10 cellular contexts compared by ENCODE assay signal in genomic region chr20:19888269-19888669, GRCh38.
A peak's percentile ranks its signal among the peaks of the same experiment; 100 is the strongest.
DNase-seq lines count a peak whose midpoint lies in the region; ATAC-seq, FAIRE-seq and TF ChIP-seq lines count a peak whose summit lies in the region.
"Had no signal": no experiment of that assay in that cellular context is flagged by ENCODE, and none has a peak within 500 bp of the region (broad histone marks: within the 10 kb centered on the region; RNA-seq: fewer than 3 reads in every experiment).

No MANE protein-coding gene starts in this region.

- TF ChIP-seq CTCF in bronchial epithelial cell (IDR thresholded peaks at IDR 0.05; ENCODE audit: insufficient read depth, low read length, severe bottlenecking) (no peak), right lobe of liver (IDR thresholded peaks at IDR 0.05) (no peak)

- H3K4me1 ChIP-seq in right lobe of liver, result peaks cover 0 to 59% (median 8%) of the 10 kb centered on the region in 4 donors

- FAIRE-seq in bronchial epithelial cell (lab: Jason Lieb, UNC), result no peak
- FAIRE-seq: urothelium cell line had no signal

- DNase-seq in NCI-H187 (lab: John Stamatoyannopoulos, UW) (peak; percentile 17 to 44), bronchial epithelial cell (ENCODE audit: low read depth) (peak; percentile 38), right lobe of liver (no peak), substantia nigra (lab: John Stamatoyannopoulos, UW) (peak in 30 of 49 donors; percentile 10 to 78 (median 36)), NCI-H748 (lab: John Stamatoyannopoulos, UW; ENCODE audit: unreplicated experiment) (no peak)

- WGBS in right lobe of liver (ENCODE audit: insufficient coverage, low coverage, low lambda C conversion rate, missing lambda C conversion rate), result 42% methylated on average over 6 of the region's 8 CpGs

- H3K27ac ChIP-seq in right lobe of liver, result peak overlapping the region; percentile 53 to 87 (median 57)
- peak overlapping the region; percentile 86 for H3K27ac ChIP-seq in substantia nigra (ENCODE audit: low read depth, low read length, poor library complexity, severe bottlenecking)

- no peaks in the 10 kb centered on the region for H3K9me3 ChIP-seq in right lobe of liver
- H3K9me3 ChIP-seq: MG63 had no signal

- intact Hi-C loops in right lobe of liver (cut with DNase I), result no loop called here

- H3K4me3 ChIP-seq in bronchial epithelial cell (ENCODE audit: low read depth, low read length) (no peak overlapping the region), right lobe of liver (peak overlapping the region in 2 of 3 donors; percentile 17 to 47)
- H3K4me3 ChIP-seq: MG63 had no signal

- no peak for TF ChIP-seq POLR2A in right lobe of liver (IDR thresholded peaks at IDR 0.05)

- peak in 3 of 4 donors; percentile 6 to 15 (median 6) for ATAC-seq in right lobe of liver
- ATAC-seq in GM21360 (IDR thresholded peaks at IDR 0.05; ENCODE audit: unreplicated experiment), result no peak
- no peak for ATAC-seq in HG03280 (IDR thresholded peaks at IDR 0.05; ENCODE audit: unreplicated experiment)
- no peak for ATAC-seq in GM18868 (IDR thresholded peaks at IDR 0.05; ENCODE audit: unreplicated experiment)

- no peaks in the 10 kb centered on the region for H3K27me3 ChIP-seq in bronchial epithelial cell (ENCODE audit: control insufficient read depth, insufficient read depth, low read length)
- no peaks in the 10 kb centered on the region for H3K27me3 ChIP-seq in right lobe of liver
- H3K27me3 ChIP-seq: MG63 had no signal

- H3K36me3 ChIP-seq in bronchial epithelial cell (ENCODE audit: control insufficient read depth, insufficient read depth, low read length) (no peaks in the 10 kb centered on the region), right lobe of liver (peaks cover 0 to 7% (median 0%) of the 10 kb centered on the region in 4 donors)
- H3K36me3 ChIP-seq: MG63 had no signal

Comparison
In these comparisons a context has a peak if more than half of its experiments do, and no peak if none do; other contexts are left out.
1. DNase-seq: peak in NCI-H187 (2 of 2), bronchial epithelial cell (single experiment) and substantia nigra (30 of 49); none in right lobe of liver (0 of 3) and NCI-H748 (single experiment).
2. ATAC-seq: peak in right lobe of liver (3 of 4); none in GM21360 (single experiment), HG03280 (single experiment) and GM18868 (single experiment).